ENCODE assay signal across 13 cellular contexts in genomic region chr19:3494051-3494450, GRCh38. TPM values are rescaled to one million over a fixed set of nuclear protein-coding genes. Genes with fewer than 3 reads are reported as not detected.
DNase-seq lines count a peak whose midpoint lies in the region; ATAC-seq and TF ChIP-seq lines count a peak whose summit lies in the region.
"Had no signal": no experiment of that assay in that cellular context is flagged by ENCODE, and none has a peak within 500 bp of the region (broad histone marks: within the 10 kb centered on the region; RNA-seq: fewer than 3 reads in every experiment).

No MANE protein-coding gene starts in this region.

- H4K20me1 ChIP-seq in hepatocyte (ENCODE audit: insufficient read depth, poor library complexity, severe bottlenecking), result no peaks in the 10 kb centered on the region

- WGBS in hepatocyte (ENCODE audit: low lambda C conversion rate, missing lambda C conversion rate), result 85% methylated on average over 15 of the region's 15 CpGs

- no peaks in the 10 kb centered on the region for H3K36me3 ChIP-seq in hepatocyte (replicated peaks; ENCODE audit: insufficient read depth, low read depth)

- H3K4me2 ChIP-seq in hepatocyte, result no peak overlapping the region

- H2AFZ ChIP-seq in hepatocyte, result no peak overlapping the region

- no peaks in the 10 kb centered on the region for H3K9me3 ChIP-seq in T-helper 17 cell (ENCODE audit: control insufficient read depth, low read length, poor library complexity, severe bottlenecking)
- no peaks in the 10 kb centered on the region for H3K9me3 ChIP-seq in hepatocyte (ENCODE audit: low read depth)
- H3K9me3 ChIP-seq: tibial artery had no signal

- H3K27ac ChIP-seq in foreskin keratinocyte (no peak overlapping the region), hepatocyte (no peak overlapping the region)
- H3K27ac ChIP-seq: 22Rv1, tibial artery had no signal

- H3K4me1 ChIP-seq in foreskin keratinocyte (no peaks in the 10 kb centered on the region), hepatocyte (ENCODE audit: insufficient read depth) (no peaks in the 10 kb centered on the region)

- H3K27me3 ChIP-seq in foreskin keratinocyte (no peaks in the 10 kb centered on the region), hepatocyte (no peaks in the 10 kb centered on the region)
- H3K27me3 ChIP-seq: tibial artery had no signal

- DNase-seq in DMS 273 (lab: John Stamatoyannopoulos, UW; ENCODE audit: unreplicated experiment) (peak; percentile 55), DMS 273 treated with DMSO at 0.1 percent for 48 hours (lab: John Stamatoyannopoulos, UW) (no peak), T-helper 17 cell (no peak), foreskin keratinocyte (no peak), hepatocyte (ENCODE audit: low spot score) (no peak)
- peak; percentile 47 for DNase-seq in stimulated activated CD4-positive, alpha-beta T cell treated with anti-CD3 and anti-CD28 coated beads, Interleukin-4, amount 100 ng/mL, for 1 hour
- DNase-seq: immature natural killer cell, NCI-H1105 treated with DMSO at 0.1 percent for 48 hours, tibial artery had no signal

- H3K9me2 ChIP-seq in hepatocyte (replicated peaks; ENCODE audit: insufficient read depth), result no peaks in the 10 kb centered on the region

- H3K79me2 ChIP-seq in hepatocyte, result peaks cover 20% of the 10 kb centered on the region

- TF ChIP-seq CTCF in foreskin keratinocyte (conservative IDR thresholded peaks at IDR 0.05), result no peak
- no peak for TF ChIP-seq CTCF in hepatocyte (IDR thresholded peaks at IDR 0.05; ENCODE audit: poor library complexity)

- no peaks in the 10 kb centered on the region for H3K27me3 Mint-ChIP-seq in T-helper 17 cell

- no peak overlapping the region for H3K4me3 ChIP-seq in hepatocyte
- H3K4me3 ChIP-seq: tibial artery had no signal

- ATAC-seq in T-helper 17 cell, result peak; percentile 77
- ATAC-seq in foreskin keratinocyte, result peak; percentile 48
- ATAC-seq in GM19351 (IDR thresholded peaks at IDR 0.05; ENCODE audit: unreplicated experiment), result no peak
- no peak for ATAC-seq in HG03159 (IDR thresholded peaks at IDR 0.05; ENCODE audit: unreplicated experiment)

- H3K4me1 Mint-ChIP-seq in T-helper 17 cell, result peaks cover 13% of the 10 kb centered on the region

- no peaks in the 10 kb centered on the region for H3K36me3 Mint-ChIP-seq in T-helper 17 cell (ENCODE audit: low read depth)

- no peak overlapping the region for H3K4me3 Mint-ChIP-seq in T-helper 17 cell
- H3K4me3 Mint-ChIP-seq: immature natural killer cell had no signal

- no peak overlapping the region for H3K27ac Mint-ChIP-seq in T-helper 17 cell
- H3K27ac Mint-ChIP-seq: immature natural killer cell had no signal

RNA-seq across cellular contexts. Expression of gene DOHH, which starts 6.4 kb away (rescaled TPM):
- 1 to 10 TPM; 4.1 to 5.2 TPM for total RNA-seq in T-helper 17 cell
- total RNA-seq in foreskin keratinocyte, result 12.3 and 12.6 TPM in 2 replicates
- polyA plus RNA-seq in foreskin keratinocyte, result 17.2 and 17.8 TPM in 2 replicates
- total RNA-seq in hepatocyte, result 10.9 and 14.9 TPM in 2 replicates
- 17.6 and 28.2 TPM in 2 replicates for polyA plus RNA-seq in hepatocyte

RNA-seq across cellular contexts. Expression of gene SMIM44, which starts 10.8 kb away (rescaled TPM):
- total RNA-seq in T-helper 17 cell (not detected), foreskin keratinocyte (not detected in 2 replicates), hepatocyte (not detected in 2 replicates)
- polyA plus RNA-seq in foreskin keratinocyte (not detected in 2 replicates), hepatocyte (not detected in 2 replicates)
- total RNA-seq: skeletal muscle tissue had no signal
- polyA plus RNA-seq: immature natural killer cell had no signal

RNA-seq across cellular contexts. Expression of gene FZR1, which starts 12.1 kb away (rescaled TPM):
- total RNA-seq in T-helper 17 cell (10 to 100 TPM; 95.0 to 96.6 TPM), foreskin keratinocyte (39.7 and 43.1 TPM in 2 replicates), hepatocyte (18.1 and 32.1 TPM in 2 replicates)
- polyA plus RNA-seq in foreskin keratinocyte (36.7 and 37.9 TPM in 2 replicates), hepatocyte (51.0 and 51.9 TPM in 2 replicates)

RNA-seq across cellular contexts. Expression of gene SMIM24, which starts 13.7 kb away (rescaled TPM):
- total RNA-seq in T-helper 17 cell, result not detected
- not detected in 2 replicates for total RNA-seq in foreskin keratinocyte
- 0.08 TPM in 1 of 2 replicates, not detected in the other for polyA plus RNA-seq in foreskin keratinocyte
- total RNA-seq in hepatocyte, result 81.2 and 85.5 TPM in 2 replicates
- 114 and 151 TPM in 2 replicates for polyA plus RNA-seq in hepatocyte
- total RNA-seq: skeletal muscle tissue had no signal

RNA-seq across cellular contexts. Expression of gene TEKTIP1, which starts 44.9 kb away (rescaled TPM):
- 1 to 10 TPM; 5.0 to 8.4 TPM for total RNA-seq in T-helper 17 cell
- not detected in 2 replicates for total RNA-seq in foreskin keratinocyte
- not detected in 2 replicates for polyA plus RNA-seq in foreskin keratinocyte
- total RNA-seq in hepatocyte, result not detected in 2 replicates
- 1.4 and 1.5 TPM in 2 replicates for polyA plus RNA-seq in hepatocyte
- total RNA-seq: skeletal muscle tissue had no signal
- polyA plus RNA-seq: immature natural killer cell had no signal

Comparison
In these comparisons a context has a peak if more than half of its experiments do, and no peak if none do; other contexts are left out.
1. DNase-seq: peak in DMS 273 (single experiment) and stimulated activated CD4-positive, alpha-beta T cell treated with anti-CD3 and anti-CD28 coated beads, Interleukin-4, amount 100 ng/mL, for 1 hour (single experiment); none in DMS 273 treated with DMSO at 0.1 percent for 48 hours (single experiment), T-helper 17 cell (0 of 3), foreskin keratinocyte (0 of 2) and hepatocyte (single experiment).
2. ATAC-seq: peak in T-helper 17 cell (single experiment) and foreskin keratinocyte (single experiment); none in GM19351 (single experiment) and HG03159 (single experiment).